ENCODE assay signal across 17 cellular contexts in the genomic region with DNA sequence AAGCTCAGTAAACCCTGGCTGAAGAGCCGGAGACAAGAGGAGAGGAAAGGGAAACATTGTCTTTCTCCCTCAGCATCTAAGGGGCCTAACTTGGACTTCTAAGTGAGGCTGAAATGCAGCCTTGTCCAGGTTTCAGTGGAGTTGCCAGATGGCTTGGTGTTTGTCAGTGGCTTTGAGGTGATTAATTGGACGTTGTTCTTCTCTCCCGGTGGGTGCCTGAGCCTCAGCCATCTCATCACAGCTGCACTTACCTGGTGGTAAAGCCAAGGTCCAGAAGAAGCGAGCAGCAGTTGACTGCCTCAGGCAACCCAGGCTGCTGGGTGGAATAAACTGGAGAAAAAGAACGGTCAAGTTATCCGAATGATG.
DNase-seq lines count a peak whose midpoint lies in the region; ATAC-seq and TF ChIP-seq lines count a peak whose summit lies in the region.
"Had no signal": no experiment of that assay in that cellular context is flagged by ENCODE, and none has a peak within 500 bp of the region (broad histone marks: within the 10 kb centered on the region; RNA-seq: fewer than 3 reads in every experiment).

No MANE protein-coding gene starts in this region.

- no peak for TF ChIP-seq CTCF in SK-N-SH (IDR thresholded peaks at IDR 0.05)

- TF ChIP-seq EP300 in SK-N-SH (IDR thresholded peaks at IDR 0.05; ENCODE audit: borderline replicate concordance in 1 of 2, low read depth in 1 of 2, low read length in 1 of 2) = no peak

- H2AFZ ChIP-seq in SK-N-SH (ENCODE audit: low read depth) = no peak overlapping the region; the same call in 1 of the 2 replicates

- no peak overlapping the region for H3K4me3 ChIP-seq in SK-N-SH (ENCODE audit: low read depth in 2 of 2, low read length in 1 of 2)
- H3K4me3 ChIP-seq: MG63, SJCRH30 had no signal

- H3K9me2 ChIP-seq in SK-N-SH = no peaks in the 10 kb centered on the region

- no peaks in the 10 kb centered on the region for H3K79me2 ChIP-seq in SK-N-SH (ENCODE audit: insufficient read depth)

- H3K27ac ChIP-seq in SK-N-SH (ENCODE audit: low read depth in 2 of 2, low read length in 1 of 2) = no peak overlapping the region; a peak in 1 of 4 replicates
- H3K27ac ChIP-seq: RWPE1, SJCRH30 had no signal

- H3K9me3 ChIP-seq in SK-N-SH = no peaks in the 10 kb centered on the region
- H3K9me3 ChIP-seq: MG63, SJCRH30 had no signal

- POLR2A ChIA-PET in SK-N-SH (lab: Yijun Ruan, JAX) = no interaction called here

- no peaks in the 10 kb centered on the region for H4K20me1 ChIP-seq in SK-N-SH (ENCODE audit: insufficient read depth)

- no peak for ATAC-seq in SK-N-SH treated with all-trans-retinoic acid at 6 μM for 48 hours
- ATAC-seq in HG02973 (IDR thresholded peaks at IDR 0.05; ENCODE audit: unreplicated experiment) = no peak
- no peak for ATAC-seq in stimulated activated memory B cell treated with anti-CD40 and anti-IgM and Interleukin-4, amounts not matched to agents 10 μg/mL and 1 μg/mL and 100 μg/mL, for 72 hours

- 25% methylated on average over 6 of the region's 6 CpGs for WGBS in SK-N-SH (ENCODE audit: low lambda C conversion rate)

- no peaks in the 10 kb centered on the region for H3K4me1 Mint-ChIP-seq in stimulated activated memory B cell treated with anti-CD40 and anti-IgM and Interleukin-4, amounts not matched to agents 10 μg/mL and 1 μg/mL and 100 μg/mL, for 72 hours
- H3K4me1 Mint-ChIP-seq: CD8-positive, alpha-beta memory T cell had no signal

- H3K9ac ChIP-seq in SK-N-SH = no peak overlapping the region

- no peaks in the 10 kb centered on the region for H3K36me3 Mint-ChIP-seq in stimulated activated memory B cell treated with anti-CD40 and anti-IgM and Interleukin-4, amounts not matched to agents 10 μg/mL and 1 μg/mL and 100 μg/mL, for 72 hours
- H3K36me3 Mint-ChIP-seq: CD8-positive, alpha-beta memory T cell had no signal

- H3F3A ChIP-seq in SK-N-SH (replicated peaks; ENCODE audit: insufficient read depth) = peaks cover 7% of the 10 kb centered on the region

- TF ChIP-seq RAD21 in SK-N-SH (IDR thresholded peaks at IDR 0.05; ENCODE audit: low read length) = no peak

- no peak for DNase-seq in SK-N-SH
- DNase-seq in NCI-H146 treated with DMSO at 0.1 percent for 48 hours (lab: John Stamatoyannopoulos, UW; ENCODE audit: unreplicated experiment) = peak; percentile 22
- DNase-seq in cerebellum (ENCODE audit: low spot score) = peak; percentile 17
- no peak for DNase-seq in iPS-NIHi7 (ENCODE audit: extremely low spot score)
- no peak for DNase-seq in stimulated activated CD4-positive, alpha-beta T cell treated with anti-CD3 and anti-CD28 coated beads, Interleukin-4, amount 100 ng/mL, for 4 hours
- DNase-seq: CD8-positive, alpha-beta memory T cell; DMS79 treated with DMSO at 0.1 percent for 48 hours; H9; NCI-H1092 treated with DMSO at 0.1 percent for 48 hours; NCI-H187 treated with DMSO at 0.1 percent for 48 hours; NCI-H526 treated with DMSO at 0.1 percent for 48 hours had no signal

- peaks cover 8% of the 10 kb centered on the region for H3K9me3 Mint-ChIP-seq in stimulated activated memory B cell treated with anti-CD40 and anti-IgM and Interleukin-4, amounts not matched to agents 10 μg/mL and 1 μg/mL and 100 μg/mL, for 72 hours

- no peaks in the 10 kb centered on the region for H3K27me3 ChIP-seq in SK-N-SH (ENCODE audit: insufficient read depth)
- H3K27me3 ChIP-seq: MG63, SJCRH30 had no signal

- H3K4me1 ChIP-seq in SK-N-SH (ENCODE audit: control insufficient read depth in 1 of 2, insufficient read depth in 2 of 2, low read depth in 1 of 2, low read length in 1 of 2) = peaks cover 0 to 5% of the 10 kb centered on the region in 2 experiments; a peak in 1 of 4 replicates
- H3K4me1 ChIP-seq: SJCRH30 had no signal

- CTCF ChIA-PET in SK-N-SH (lab: Yijun Ruan, JAX) = no interaction called here

- no peaks in the 10 kb centered on the region for H3K36me3 ChIP-seq in SK-N-SH (replicated peaks in 1 of 2; ENCODE audit: control insufficient read depth in 1 of 2, insufficient read depth in 2 of 2, low read length in 1 of 2)
- H3K36me3 ChIP-seq: MG63 had no signal

- peaks cover 24% of the 10 kb centered on the region for H3K27me3 Mint-ChIP-seq in stimulated activated memory B cell treated with anti-CD40 and anti-IgM and Interleukin-4, amounts not matched to agents 10 μg/mL and 1 μg/mL and 100 μg/mL, for 72 hours

- no peak overlapping the region for H3K27ac Mint-ChIP-seq in stimulated activated memory B cell treated with anti-CD40 and anti-IgM and Interleukin-4, amounts not matched to agents 10 μg/mL and 1 μg/mL and 100 μg/mL, for 72 hours
- H3K27ac Mint-ChIP-seq: CD8-positive, alpha-beta memory T cell; H9 had no signal

- H3K4me2 ChIP-seq in SK-N-SH = 0 out of 2 replicates have a peak overlapping the region, but pooled peaks have one; percentile 59

- no peak overlapping the region for H3K4me3 Mint-ChIP-seq in stimulated activated memory B cell treated with anti-CD40 and anti-IgM and Interleukin-4, amounts not matched to agents 10 μg/mL and 1 μg/mL and 100 μg/mL, for 72 hours
- H3K4me3 Mint-ChIP-seq: CD8-positive, alpha-beta memory T cell; H9 had no signal

TF ChIP-seq in SK-N-SH, 30 proteins besides CTCF, POLR2A, EP300 and RAD21 (continues in another document):
- TF ChIP-seq, protein P1, sequence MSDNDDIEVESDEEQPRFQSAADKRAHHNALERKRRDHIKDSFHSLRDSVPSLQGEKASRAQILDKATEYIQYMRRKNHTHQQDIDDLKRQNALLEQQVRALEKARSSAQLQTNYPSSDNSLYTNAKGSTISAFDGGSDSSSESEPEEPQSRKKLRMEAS (IDR thresholded peaks at IDR 0.05; ENCODE audit: low read depth) = no peak
- TF ChIP-seq FOSL2 (IDR thresholded peaks at IDR 0.05; ENCODE audit: borderline replicate concordance, low read depth) = no peak
- no peak for TF ChIP-seq YY1 (IDR thresholded peaks at IDR 0.05; ENCODE audit: low read depth)
- no peak for TF ChIP-seq RFX5 (IDR thresholded peaks at IDR 0.05; ENCODE audit: low read length)
- no peak for TF ChIP-seq FOXM1 (IDR thresholded peaks at IDR 0.05; ENCODE audit: low read depth)
- no peak for TF ChIP-seq CHD2 (IDR thresholded peaks at IDR 0.05; ENCODE audit: low read length, partially characterized antibody)
- TF ChIP-seq JUND (IDR thresholded peaks at IDR 0.05) = no peak
- TF ChIP-seq, protein P2, sequence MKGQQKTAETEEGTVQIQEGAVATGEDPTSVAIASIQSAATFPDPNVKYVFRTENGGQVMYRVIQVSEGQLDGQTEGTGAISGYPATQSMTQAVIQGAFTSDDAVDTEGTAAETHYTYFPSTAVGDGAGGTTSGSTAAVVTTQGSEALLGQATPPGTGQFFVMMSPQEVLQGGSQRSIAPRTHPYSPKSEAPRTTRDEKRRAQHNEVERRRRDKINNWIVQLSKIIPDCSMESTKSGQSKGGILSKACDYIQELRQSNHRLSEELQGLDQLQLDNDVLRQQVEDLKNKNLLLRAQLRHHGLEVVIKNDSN (IDR thresholded peaks at IDR 0.05; ENCODE audit: borderline replicate concordance, low read depth) = no peak
- no peak for TF ChIP-seq MXI1 (IDR thresholded peaks at IDR 0.05; ENCODE audit: low read depth, low read length)
- no peak for TF ChIP-seq POLR2AphosphoS5 (IDR thresholded peaks at IDR 0.05; ENCODE audit: low read depth, low read length)
- no peak for TF ChIP-seq GABPA (IDR thresholded peaks at IDR 0.05; ENCODE audit: low read depth)

TF ChIP-seq in SK-N-SH treated with all-trans-retinoic acid at 6 μM for 48 hours, 23 proteins besides CTCF, POLR2A, EP300 and RAD21:
- TF ChIP-seq, protein P3, sequence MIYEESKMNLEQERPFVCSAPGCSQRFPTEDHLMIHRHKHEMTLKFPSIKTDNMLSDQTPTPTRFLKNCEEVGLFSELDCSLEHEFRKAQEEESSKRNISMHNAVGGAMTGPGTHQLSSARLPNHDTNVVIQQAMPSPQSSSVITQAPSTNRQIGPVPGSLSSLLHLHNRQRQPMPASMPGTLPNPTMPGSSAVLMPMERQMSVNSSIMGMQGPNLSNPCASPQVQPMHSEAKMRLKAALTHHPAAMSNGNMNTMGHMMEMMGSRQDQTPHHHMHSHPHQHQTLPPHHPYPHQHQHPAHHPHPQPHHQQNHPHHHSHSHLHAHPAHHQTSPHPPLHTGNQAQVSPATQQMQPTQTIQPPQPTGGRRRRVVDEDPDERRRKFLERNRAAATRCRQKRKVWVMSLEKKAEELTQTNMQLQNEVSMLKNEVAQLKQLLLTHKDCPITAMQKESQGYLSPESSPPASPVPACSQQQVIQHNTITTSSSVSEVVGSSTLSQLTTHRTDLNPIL (CRISPR knock-in tag; IDR thresholded peaks at IDR 0.05; ENCODE audit: low read depth) = no peak
- no peak for TF ChIP-seq ZNF70 (CRISPR knock-in tag; IDR thresholded peaks at IDR 0.05)
- no peak for TF ChIP-seq TOX (CRISPR knock-in tag; IDR thresholded peaks at IDR 0.05; ENCODE audit: borderline replicate concordance)
- TF ChIP-seq SNAI2 (CRISPR knock-in tag; IDR thresholded peaks at IDR 0.05) = no peak
- TF ChIP-seq OSR1 (CRISPR knock-in tag; IDR thresholded peaks at IDR 0.05) = no peak
- TF ChIP-seq ZFP30 (CRISPR knock-in tag; IDR thresholded peaks at IDR 0.05) = no peak

Comparison
In these comparisons a context has a peak if more than half of its experiments do, and no peak if none do; other contexts are left out.
1. DNase-seq: peak in NCI-H146 treated with DMSO at 0.1 percent for 48 hours (single experiment) and cerebellum (single experiment); none in SK-N-SH (single experiment), iPS-NIHi7 (single experiment) and stimulated activated CD4-positive, alpha-beta T cell treated with anti-CD3 and anti-CD28 coated beads, Interleukin-4, amount 100 ng/mL, for 4 hours (0 of 2).